ENCODE assay signal across 9 cellular contexts in genomic region chr3:49855662-49856061, GRCh38. TPM values are rescaled to one million over a fixed set of nuclear protein-coding genes. Genes with fewer than 3 reads are reported as not detected.
DNase-seq lines count a peak whose midpoint lies in the region; ATAC-seq and TF ChIP-seq lines count a peak whose summit lies in the region.
"Had no signal": no experiment of that assay in that cellular context is flagged by ENCODE, and none has a peak within 500 bp of the region (broad histone marks: within the 10 kb centered on the region; RNA-seq: fewer than 3 reads in every experiment).

No MANE protein-coding gene starts in this region.

- H4K8ac ChIP-seq in neuronal stem cell (ENCODE audit: low read depth, low read length), result no peak overlapping the region

- no peak for TF ChIP-seq POLR2A in transverse colon (IDR thresholded peaks at IDR 0.05)

- H3K4me2 ChIP-seq in neuronal stem cell (ENCODE audit: insufficient read depth, low read length, poor library complexity, severe bottlenecking), result peak overlapping the region; percentile 88

- peak overlapping the region; percentile 56 for H3K27ac ChIP-seq in CD4-positive, alpha-beta memory T cell (ENCODE audit: low read depth, low read length)
- no peak overlapping the region for H3K27ac ChIP-seq in dorsolateral prefrontal cortex
- no peak overlapping the region for H3K27ac ChIP-seq in neuronal stem cell (replicated peaks; ENCODE audit: low read length)
- H3K27ac ChIP-seq in transverse colon, result peak overlapping the region in 1 of 4 donors; percentile 80

- H2BK5ac ChIP-seq in neuronal stem cell (ENCODE audit: low read length), result no peak overlapping the region

- H3K4me3 Mint-ChIP-seq in CD4-positive, alpha-beta memory T cell, result peak overlapping the region; percentile 84 to 92 (median 88)

- no peak overlapping the region for H3K4ac ChIP-seq in neuronal stem cell (ENCODE audit: low read length)

- H3K36me3 ChIP-seq in CD4-positive, alpha-beta memory T cell (ENCODE audit: insufficient read depth, low read length), result no peaks in the 10 kb centered on the region
- H3K36me3 ChIP-seq in MG63 (no peaks in the 10 kb centered on the region), neuronal stem cell (replicated peaks in 1 of 2; ENCODE audit: control insufficient read depth in 2 of 2, insufficient read depth in 2 of 2, low read length in 2 of 2) (peaks cover 7 to 27% of the 10 kb centered on the region in 2 donors), transverse colon (no peaks in the 10 kb centered on the region)

- H3K14ac ChIP-seq in neuronal stem cell (ENCODE audit: low read length), result no peak overlapping the region

- no peak overlapping the region for H2BK15ac ChIP-seq in neuronal stem cell (ENCODE audit: low read length)

- no peak overlapping the region for H2AK5ac ChIP-seq in neuronal stem cell (ENCODE audit: low read depth, low read length)

- no peaks in the 10 kb centered on the region for H3K27me3 Mint-ChIP-seq in CD4-positive, alpha-beta memory T cell

- H3K9me3 ChIP-seq in CD4-positive, alpha-beta memory T cell (ENCODE audit: control insufficient read depth in 1 of 2, low read length in 2 of 2), result no peaks in the 10 kb centered on the region
- H3K9me3 ChIP-seq in MG63 (no peaks in the 10 kb centered on the region), neuronal stem cell (replicated peaks in 1 of 2; ENCODE audit: control insufficient read depth in 2 of 2, insufficient read depth in 1 of 2, low read depth in 1 of 2, low read length in 2 of 2) (no peaks in the 10 kb centered on the region), transverse colon (no peaks in the 10 kb centered on the region)

- no peak overlapping the region for H2AFZ ChIP-seq in neuronal stem cell (ENCODE audit: low read length)

- H3K23ac ChIP-seq in neuronal stem cell (ENCODE audit: low read depth, low read length, poor library complexity), result no peak overlapping the region

- H3K27me3 ChIP-seq in CD4-positive, alpha-beta memory T cell (ENCODE audit: insufficient read depth, low read length), result no peaks in the 10 kb centered on the region
- no peaks in the 10 kb centered on the region for H3K27me3 ChIP-seq in MG63
- H3K27me3 ChIP-seq in dorsolateral prefrontal cortex, result no peaks in the 10 kb centered on the region
- no peaks in the 10 kb centered on the region for H3K27me3 ChIP-seq in neuronal stem cell (ENCODE audit: control insufficient read depth in 3 of 3, insufficient read depth in 3 of 3, low read depth in 1 of 3, low read length in 3 of 3)
- no peaks in the 10 kb centered on the region for H3K27me3 ChIP-seq in transverse colon

- no peak overlapping the region for H3K4me3 ChIP-seq in CD4-positive, alpha-beta memory T cell (ENCODE audit: low read length in 2 of 2)
- H3K4me3 ChIP-seq in MG63, result peak overlapping the region; percentile 78
- peak overlapping the region in 53 of 59 donors; percentile 52 to 98 (median 73) for H3K4me3 ChIP-seq in dorsolateral prefrontal cortex
- peak overlapping the region; percentile 61 to 97 for H3K4me3 ChIP-seq in neuronal stem cell (ENCODE audit: low read length in 2 of 2)
- H3K4me3 ChIP-seq in transverse colon, result peak overlapping the region in 2 of 4 donors; percentile 60 to 74

- in situ Hi-C loops in transverse colon (cut with MboI; ENCODE audit: low pct_ligation_motif_present in 1 of 4, low pct_unique_long_range_greater_than_20kb in 1 of 4, low sequenced_read_pairs in 3 of 4), result no loop called here

- TF ChIP-seq EP300 in transverse colon (IDR thresholded peaks at IDR 0.05; ENCODE audit: low read depth), result no peak

- intact Hi-C loops in CD4-positive, alpha-beta memory T cell (cut with micrococcal nuclease), result loop anchor here (1.0 to 5.0 kb wide), 2 partner anchors 68 to 74 kb away; partner anchors contain the start of genes IP6K1 and MON1A
- intact Hi-C loops in dorsolateral prefrontal cortex (cut with DNase I) (loop anchor here in 1 of 2 donors (5.0 kb wide), 2 partner anchors 77 to 318 kb away; no protein-coding TSS in a partner anchor), transverse colon (cut with DNase I; ENCODE audit: low total_unique reads) (no loop called here)

- CTCF ChIA-PET in CD4-positive, alpha-beta memory T cell (lab: Charles Lee; ENCODE audit: partially characterized antibody), result interaction anchor here (0.7 to 3.9 kb wide), 3 partner anchors 17 to 72 kb away, joined by 3 to 19 read pairs (median 4); no protein-coding TSS in a partner anchor

- H3K9ac ChIP-seq in neuronal stem cell (ENCODE audit: low read depth, low read length, poor library complexity), result peak overlapping the region; percentile 30

- no peak for DNase-seq in CD4-positive, alpha-beta memory T cell
- DNase-seq in MG63 (no peak), dorsolateral prefrontal cortex (no peak), neuronal stem cell (ENCODE audit: low spot score) (no peak), transverse colon (no peak)

- ATAC-seq in GM21723 (IDR thresholded peaks at IDR 0.05; ENCODE audit: unreplicated experiment) (no peak), HG02885 (IDR thresholded peaks at IDR 0.05; ENCODE audit: poor library complexity, unreplicated experiment) (no peak), GM19351 (IDR thresholded peaks at IDR 0.05; ENCODE audit: unreplicated experiment) (no peak)

- H3K79me1 ChIP-seq in neuronal stem cell (ENCODE audit: low read depth, low read length), result peaks cover 6% of the 10 kb centered on the region

- no peak overlapping the region for H2BK12ac ChIP-seq in neuronal stem cell (ENCODE audit: low read length)

- POLR2A ChIA-PET in CD4-positive, alpha-beta memory T cell (lab: Charles Lee; ENCODE audit: partially characterized antibody), result interaction anchor here (0.5 to 1.3 kb wide), 3 partner anchors 39 to 137 kb away, joined by 3 to 4 read pairs (median 3); partner anchors contain the start of gene UBA7

- no peak overlapping the region for H4K91ac ChIP-seq in neuronal stem cell (ENCODE audit: low read depth, low read length, poor library complexity)

- H3K4me1 Mint-ChIP-seq in CD4-positive, alpha-beta memory T cell, result peaks cover 3 to 11% (median 7%) of the 10 kb centered on the region in 4 donors

- TF ChIP-seq CTCF in dorsolateral prefrontal cortex (IDR thresholded peaks at IDR 0.05 in 54 of 56, conservative IDR thresholded peaks at IDR 0.05 in 2 of 56; ENCODE audit: low read depth in 1 of 56, partially characterized antibody in 56 of 56) (no peak), transverse colon (IDR thresholded peaks at IDR 0.05) (no peak)

- H3K27ac Mint-ChIP-seq in CD4-positive, alpha-beta memory T cell, result peak overlapping the region in 6 of 7 donors; percentile 81 to 95 (median 92)

- no peak overlapping the region for H3K18ac ChIP-seq in neuronal stem cell (ENCODE audit: low read length)

- no peaks in the 10 kb centered on the region for H3K9me3 Mint-ChIP-seq in CD4-positive, alpha-beta memory T cell

- H3K36me3 Mint-ChIP-seq in CD4-positive, alpha-beta memory T cell, result no peaks in the 10 kb centered on the region

- H2BK120ac ChIP-seq in neuronal stem cell (ENCODE audit: low read depth, low read length), result no peak overlapping the region

- WGBS in neuronal stem cell (ENCODE audit: extremely low coverage in 2 of 2, insufficient read length in 2 of 2, insufficient replicate concordance in 1 of 2), 2 donors, result no CpG with 5 or more reads among the region's 5 CpGs
- WGBS in transverse colon (ENCODE audit: low coverage in 1 of 2), 2 donors, result 62% methylated on average over 5 of the region's 5 CpGs; no CpG with 5 or more reads in 1 of the 2 donors

- peaks cover 13% of the 10 kb centered on the region for H3K4me1 ChIP-seq in CD4-positive, alpha-beta memory T cell (ENCODE audit: insufficient read depth, low read length)
- H3K4me1 ChIP-seq in neuronal stem cell (ENCODE audit: control insufficient read depth in 2 of 2, insufficient read depth in 1 of 2, low read depth in 1 of 2, low read length in 2 of 2) (peaks cover 5 to 8% of the 10 kb centered on the region in 2 donors), transverse colon (peaks cover 6 to 14% (median 9%) of the 10 kb centered on the region in 4 donors)

RNA-seq across cellular contexts. Expression of gene TRAIP, which starts 0.7 kb away (rescaled TPM):
- total RNA-seq in CD4-positive, alpha-beta memory T cell, result 1 to 10 TPM; 4.6 to 6.7 TPM
- 1 to 10 TPM; 1.0 to 1.9 TPM for polyA plus RNA-seq in CD4-positive, alpha-beta memory T cell
- 4.9 and 18.5 TPM in 2 replicates for total RNA-seq in MG63 (2014; rRNA removed; shearing (Covaris generic); ENCODE audit: low replicate concordance)
- total RNA-seq in dorsolateral prefrontal cortex (1 to 10 TPM in 116 of 120 experiments, under 1 TPM in 4; 0.38 to 9.2 (median 3.0) TPM), transverse colon (1 to 10 TPM; 1.2 to 1.7 (median 1.6) TPM)
- polyA plus RNA-seq in neuronal stem cell (2013, experiment 1 of 2), result 19.8 TPM
- polyA plus RNA-seq in neuronal stem cell (2013, experiment 2 of 2), result 20.0 TPM

RNA-seq across cellular contexts. Expression of gene CAMKV, which starts 14.0 kb away (rescaled TPM):
- total RNA-seq in CD4-positive, alpha-beta memory T cell, result not detected
- not detected for polyA plus RNA-seq in CD4-positive, alpha-beta memory T cell
- total RNA-seq in MG63 (2014; rRNA removed; shearing (Covaris generic); ENCODE audit: low replicate concordance), result 0.20 TPM in 1 of 2 replicates, not detected in the other
- total RNA-seq in dorsolateral prefrontal cortex (100 to 1,000 TPM in 115 of 120 experiments, 10 to 100 TPM in 5; 55.9 to 285 (median 187) TPM), transverse colon (under 1 TPM in 1 of 4 donors, not detected in 3; 0.14 TPM)
- polyA plus RNA-seq in neuronal stem cell (2013, experiment 1 of 2), result 10.0 TPM
- polyA plus RNA-seq in neuronal stem cell (2013, experiment 2 of 2), result 9.6 TPM
- total RNA-seq: subcutaneous adipose tissue had no signal

RNA-seq across cellular contexts. Expression of gene UBA7, which starts 41.9 kb away (rescaled TPM):
- 100 to 1,000 TPM; 269 to 299 TPM for total RNA-seq in CD4-positive, alpha-beta memory T cell
- 10 to 100 TPM; 39.8 to 45.7 TPM for polyA plus RNA-seq in CD4-positive, alpha-beta memory T cell
- 5.8 and 6.9 TPM in 2 replicates for total RNA-seq in MG63 (2014; rRNA removed; shearing (Covaris generic); ENCODE audit: low replicate concordance)
- total RNA-seq in dorsolateral prefrontal cortex (10 to 100 TPM in 118 of 120 experiments, 1 to 10 TPM in 2; 9.9 to 55.4 (median 21.1) TPM), transverse colon (100 to 1,000 TPM in 1 of 4 donors, 10 to 100 TPM in 3; 77.5 to 112 (median 94.0) TPM)
- 4.4 TPM for polyA plus RNA-seq in neuronal stem cell (2013, experiment 1 of 2)
- polyA plus RNA-seq in neuronal stem cell (2013, experiment 2 of 2), result 3.2 TPM

RNA-seq across cellular contexts. Expression of gene MST1R, which starts 48.0 kb away (rescaled TPM):
- total RNA-seq in CD4-positive, alpha-beta memory T cell, result 1 to 10 TPM; 1.3 TPM
- polyA plus RNA-seq in CD4-positive, alpha-beta memory T cell, result under 1 TPM in 1 of 2 donors, not detected in 1; 0.38 TPM
- total RNA-seq in MG63 (2014; rRNA removed; shearing (Covaris generic); ENCODE audit: low replicate concordance), result 1.1 and 1.9 TPM in 2 replicates
- total RNA-seq in dorsolateral prefrontal cortex (1 to 10 TPM in 114 of 120 experiments, under 1 TPM in 6; 0.24 to 8.4 (median 3.0) TPM), transverse colon (100 to 1,000 TPM in 3 of 4 donors, 10 to 100 TPM in 1; 92.8 to 323 (median 138) TPM)
- 0.81 TPM for polyA plus RNA-seq in neuronal stem cell (2013, experiment 1 of 2)
- 0.64 TPM for polyA plus RNA-seq in neuronal stem cell (2013, experiment 2 of 2)

RNA-seq across cellular contexts. Expression of gene INKA1, which starts 52.6 kb away (rescaled TPM):
- 1 to 10 TPM in 1 of 2 experiments, under 1 TPM in 1; 0.55 to 1.2 TPM for total RNA-seq in CD4-positive, alpha-beta memory T cell
- polyA plus RNA-seq in CD4-positive, alpha-beta memory T cell, result 1 to 10 TPM in 1 of 2 donors, under 1 TPM in 1; 0.45 to 1.5 TPM
- total RNA-seq in MG63 (2014; rRNA removed; shearing (Covaris generic); ENCODE audit: low replicate concordance), result 3.2 TPM in 1 of 2 replicates, not detected in the other
- total RNA-seq in dorsolateral prefrontal cortex, result 1 to 10 TPM; 1.6 to 8.8 (median 5.3) TPM
- polyA plus RNA-seq in neuronal stem cell (2013, experiment 1 of 2), result 0.56 TPM
- polyA plus RNA-seq in neuronal stem cell (2013, experiment 2 of 2), result 0.42 TPM
- total RNA-seq in transverse colon, result 1 to 10 TPM in 2 of 4 donors, not detected in 2; 1.4 to 1.5 TPM

Comparison
In these comparisons a context has a peak if more than half of its experiments do, and no peak if none do; other contexts are left out.
1. H3K4me3 ChIP-seq: peak in MG63 (single experiment), dorsolateral prefrontal cortex (53 of 59) and neuronal stem cell (2 of 2); none in CD4-positive, alpha-beta memory T cell (0 of 2).
2. RNA of gene CAMKV, which starts 14.0 kb away (total RNA-seq): 55.9 to 285 TPM in dorsolateral prefrontal cortex; 0.20 TPM in MG63, not detected in CD4-positive, alpha-beta memory T cell and 0.14 TPM in transverse colon; every median in the first group is over 10 times any median in the second.